In genomic region chr1:150553392-150554085, GRCh38 we compare ENCODE assay signal across 16 cellular contexts. TPM values are rescaled to one million over a fixed set of nuclear protein-coding genes. Genes with fewer than 3 reads are reported as not detected.
DNase-seq lines count a peak whose midpoint lies in the region; ATAC-seq and TF ChIP-seq lines count a peak whose summit lies in the region.
"Had no signal": no experiment of that assay in that cellular context is flagged by ENCODE, and none has a peak within 500 bp of the region (broad histone marks: within the 10 kb centered on the region; RNA-seq: fewer than 3 reads in every experiment).

No MANE protein-coding gene starts in this region.

- no peak overlapping the region for H2BK15ac ChIP-seq in neuronal stem cell (ENCODE audit: low read length)

- no peak overlapping the region for H2BK120ac ChIP-seq in neuronal stem cell (ENCODE audit: low read depth, low read length)

- H3K27ac Mint-ChIP-seq in activated CD8-positive, alpha-beta memory T cell treated with anti-CD3 and anti-CD28 coated beads, Interleukin-2, amount 10 ng/mL, durations not matched to agents 7 days and 5 days = no peak overlapping the region
- H3K27ac Mint-ChIP-seq: activated CD4-positive, alpha-beta memory T cell treated with anti-CD3 and anti-CD28 coated beads for 36 hours; activated T-helper 1 cell treated with anti-CD3 and anti-CD28 coated beads, Interleukin-12 subunit alpha, Interleukin-12 subunit beta, Interleukin-2, Interleukin-4 antibody, amounts not matched to agents 30 ng/mL and 10 ng/mL and 1 ng/mL, durations not matched to agents 14 hours and 24 hours and 36 hours had no signal

- H3K4me3 ChIP-seq in coronary artery (peak overlapping the region; percentile 31), neuronal stem cell (ENCODE audit: low read length in 2 of 2) (no peak overlapping the region), upper lobe of left lung (no peak overlapping the region)
- H3K4me3 ChIP-seq: SJSA1 had no signal

- peaks cover 21% of the 10 kb centered on the region for H3K27me3 Mint-ChIP-seq in activated CD8-positive, alpha-beta memory T cell treated with anti-CD3 and anti-CD28 coated beads, Interleukin-2, amount 10 ng/mL, durations not matched to agents 7 days and 5 days

- peak overlapping the region; percentile 55 for H3K18ac ChIP-seq in neuronal stem cell (ENCODE audit: low read length)

- WGBS in neuronal stem cell (ENCODE audit: extremely low coverage in 2 of 2, insufficient read length in 2 of 2, insufficient replicate concordance in 1 of 2), 2 donors = no CpG with 5 or more reads among the region's 23 CpGs
- 87 to 94% methylated on average over 13 to 21 of the region's 23 CpGs for WGBS in upper lobe of left lung, 2 donors

- no peak overlapping the region for H2BK12ac ChIP-seq in neuronal stem cell (ENCODE audit: low read length)

- peak; percentile 39 for DNase-seq in activated CD8-positive, alpha-beta memory T cell treated with anti-CD3 and anti-CD28 coated beads, Interleukin-2, amount 10 ng/mL, durations not matched to agents 7 days and 5 days
- DNase-seq in activated CD8-positive, alpha-beta memory T cell treated with anti-CD3 and anti-CD28 coated beads for 24 hours = no peak
- DNase-seq in coronary artery (ENCODE audit: low spot score) = peak; percentile 76
- DNase-seq in neuronal stem cell (ENCODE audit: low spot score) = no peak
- DNase-seq in upper lobe of left lung = no peak
- no peak for DNase-seq in activated CD4-positive, CD25-positive, alpha-beta regulatory T cell (lab: John Stamatoyannopoulos, UW)
- DNase-seq: 8988T; activated CD4-positive, alpha-beta memory T cell treated with anti-CD3 and anti-CD28 coated beads for 36 hours; anterior cingulate cortex; midbrain; NCI-H1048 had no signal

- H3K4me2 ChIP-seq in neuronal stem cell (ENCODE audit: insufficient read depth, low read length, poor library complexity, severe bottlenecking) = no peak overlapping the region

- H3K36me3 ChIP-seq in neuronal stem cell (replicated peaks in 1 of 2; ENCODE audit: control insufficient read depth in 2 of 2, insufficient read depth in 2 of 2, low read length in 2 of 2) (peaks cover 3 to 4% of the 10 kb centered on the region in 2 donors), upper lobe of left lung (peaks cover 0 to 44% (median 17%) of the 10 kb centered on the region in 4 donors)
- H3K36me3 ChIP-seq: SJSA1 had no signal

- H3K79me1 ChIP-seq in neuronal stem cell (ENCODE audit: low read depth, low read length) = peaks cover 5% of the 10 kb centered on the region

- ATAC-seq in activated CD8-positive, alpha-beta memory T cell treated with anti-CD3 and anti-CD28 coated beads, Interleukin-2, amount 10 ng/mL, durations not matched to agents 7 days and 5 days = no peak
- ATAC-seq in upper lobe of left lung (ENCODE audit: low FRiP score in 2 of 2) (no peak), HG02852 (IDR thresholded peaks at IDR 0.05; ENCODE audit: unreplicated experiment) (no peak), GM19395 (IDR thresholded peaks at IDR 0.05; ENCODE audit: unreplicated experiment) (no peak)

- H3K14ac ChIP-seq in neuronal stem cell (ENCODE audit: low read length) = no peak overlapping the region

- CTCF ChIA-PET in activated CD8-positive, alpha-beta memory T cell treated with anti-CD3 and anti-CD28 coated beads, Interleukin-2, amount 10 ng/mL, durations not matched to agents 7 days and 5 days (lab: Charles Lee) = interaction anchor here (1.0 kb wide), 1 partner anchor 62 kb away, joined by 3 read pairs; no protein-coding TSS in a partner anchor

- H3K4me1 ChIP-seq in neuronal stem cell (ENCODE audit: control insufficient read depth in 2 of 2, insufficient read depth in 1 of 2, low read depth in 1 of 2, low read length in 2 of 2) = peaks cover 12 to 16% of the 10 kb centered on the region in 2 donors
- H3K4me1 ChIP-seq in upper lobe of left lung = peaks cover 47 to 62% (median 54%) of the 10 kb centered on the region in 4 donors

- H3K9ac ChIP-seq in neuronal stem cell (ENCODE audit: low read depth, low read length, poor library complexity) = no peak overlapping the region

- H3K27ac ChIP-seq in coronary artery = peak overlapping the region in 1 of 2 donors; percentile 99
- H3K27ac ChIP-seq in neuronal stem cell (replicated peaks; ENCODE audit: low read length) = no peak overlapping the region
- H3K27ac ChIP-seq in upper lobe of left lung = peak overlapping the region; percentile 73 to 91 (median 88)
- H3K27ac ChIP-seq: SJSA1 had no signal

- peaks cover 22% of the 10 kb centered on the region for H3K4me1 Mint-ChIP-seq in activated CD8-positive, alpha-beta memory T cell treated with anti-CD3 and anti-CD28 coated beads, Interleukin-2, amount 10 ng/mL, durations not matched to agents 7 days and 5 days

- no peak for TF ChIP-seq POLR2A in upper lobe of left lung (IDR thresholded peaks at IDR 0.05)

- H3K4me3 Mint-ChIP-seq in activated CD8-positive, alpha-beta memory T cell treated with anti-CD3 and anti-CD28 coated beads, Interleukin-2, amount 10 ng/mL, durations not matched to agents 7 days and 5 days = no peak overlapping the region
- H3K4me3 Mint-ChIP-seq: activated CD4-positive, alpha-beta memory T cell treated with anti-CD3 and anti-CD28 coated beads for 36 hours; activated T-helper 1 cell treated with anti-CD3 and anti-CD28 coated beads, Interleukin-12 subunit alpha, Interleukin-12 subunit beta, Interleukin-2, Interleukin-4 antibody, amounts not matched to agents 30 ng/mL and 10 ng/mL and 1 ng/mL, durations not matched to agents 14 hours and 24 hours and 36 hours; CD4-positive, alpha-beta memory T cell had no signal

- no peak for TF ChIP-seq CTCF in coronary artery (IDR thresholded peaks at IDR 0.05)
- no peak for TF ChIP-seq CTCF in upper lobe of left lung (IDR thresholded peaks at IDR 0.05)

- H3K4ac ChIP-seq in neuronal stem cell (ENCODE audit: low read length) = no peak overlapping the region

- H4K91ac ChIP-seq in neuronal stem cell (ENCODE audit: low read depth, low read length, poor library complexity) = no peak overlapping the region

- no peak overlapping the region for H4K8ac ChIP-seq in neuronal stem cell (ENCODE audit: low read depth, low read length)

- H2AK5ac ChIP-seq in neuronal stem cell (ENCODE audit: low read depth, low read length) = peak overlapping the region; percentile 46

- H3K9me3 Mint-ChIP-seq in activated CD8-positive, alpha-beta memory T cell treated with anti-CD3 and anti-CD28 coated beads, Interleukin-2, amount 10 ng/mL, durations not matched to agents 7 days and 5 days (ENCODE audit: low read depth) = no peaks in the 10 kb centered on the region
- H3K9me3 Mint-ChIP-seq: activated CD4-positive, alpha-beta memory T cell treated with anti-CD3 and anti-CD28 coated beads for 36 hours; activated T-helper 1 cell treated with anti-CD3 and anti-CD28 coated beads, Interleukin-12 subunit alpha, Interleukin-12 subunit beta, Interleukin-2, Interleukin-4 antibody, amounts not matched to agents 30 ng/mL and 10 ng/mL and 1 ng/mL, durations not matched to agents 14 hours and 24 hours and 36 hours; CD4-positive, alpha-beta memory T cell had no signal

- H3K9me3 ChIP-seq in neuronal stem cell (replicated peaks in 1 of 2; ENCODE audit: control insufficient read depth in 2 of 2, insufficient read depth in 1 of 2, low read depth in 1 of 2, low read length in 2 of 2) (peaks cover 0 to 2% of the 10 kb centered on the region in 2 donors), upper lobe of left lung (no peaks in the 10 kb centered on the region)
- H3K9me3 ChIP-seq: SJSA1 had no signal

- peaks cover 0 to 15% (median 0%) of the 10 kb centered on the region in 3 experiments for H3K27me3 ChIP-seq in neuronal stem cell (ENCODE audit: control insufficient read depth in 3 of 3, insufficient read depth in 3 of 3, low read depth in 1 of 3, low read length in 3 of 3)
- no peaks in the 10 kb centered on the region for H3K27me3 ChIP-seq in upper lobe of left lung
- H3K27me3 ChIP-seq: SJSA1 had no signal

- H2AFZ ChIP-seq in neuronal stem cell (ENCODE audit: low read length) = no peak overlapping the region

- H2BK5ac ChIP-seq in neuronal stem cell (ENCODE audit: low read length) = no peak overlapping the region

- H3K23ac ChIP-seq in neuronal stem cell (ENCODE audit: low read depth, low read length, poor library complexity) = peak overlapping the region; percentile 43

- TF ChIP-seq EP300 in upper lobe of left lung (IDR thresholded peaks at IDR 0.05) = no peak

- no peaks in the 10 kb centered on the region for H3K36me3 Mint-ChIP-seq in activated CD8-positive, alpha-beta memory T cell treated with anti-CD3 and anti-CD28 coated beads, Interleukin-2, amount 10 ng/mL, durations not matched to agents 7 days and 5 days
- H3K36me3 Mint-ChIP-seq: activated CD4-positive, alpha-beta memory T cell treated with anti-CD3 and anti-CD28 coated beads for 36 hours had no signal

RNA-seq across cellular contexts. Expression of gene ADAMTSL4, which starts 4.3 kb away (rescaled TPM):
- under 1 TPM; 0.18 to 0.35 TPM for total RNA-seq in activated CD8-positive, alpha-beta memory T cell treated with anti-CD3 and anti-CD28 coated beads, Interleukin-2, amount 10 ng/mL, durations not matched to agents 7 days and 5 days
- polyA plus RNA-seq in neuronal stem cell (2013, experiment 1 of 2) = 0.14 TPM
- 0.17 TPM for polyA plus RNA-seq in neuronal stem cell (2013, experiment 2 of 2)
- total RNA-seq in upper lobe of left lung = 100 to 1,000 TPM in 4 of 6 donors, 10 to 100 TPM in 2; 40.3 to 169 (median 139) TPM

RNA-seq across cellular contexts. Expression of gene MCL1, which starts 25.9 kb away (rescaled TPM):
- 100 to 1,000 TPM; 373 to 408 TPM for total RNA-seq in activated CD8-positive, alpha-beta memory T cell treated with anti-CD3 and anti-CD28 coated beads, Interleukin-2, amount 10 ng/mL, durations not matched to agents 7 days and 5 days
- 117 TPM for polyA plus RNA-seq in neuronal stem cell (2013, experiment 1 of 2)
- polyA plus RNA-seq in neuronal stem cell (2013, experiment 2 of 2) = 117 TPM
- 100 to 1,000 TPM; 188 to 580 (median 425) TPM for total RNA-seq in upper lobe of left lung

RNA-seq across cellular contexts. Expression of gene FALEC, which starts 38.0 kb away (rescaled TPM):
- under 1 TPM in 1 of 2 experiments, not detected in 1; 0.59 TPM for total RNA-seq in activated CD8-positive, alpha-beta memory T cell treated with anti-CD3 and anti-CD28 coated beads, Interleukin-2, amount 10 ng/mL, durations not matched to agents 7 days and 5 days
- polyA plus RNA-seq in neuronal stem cell (2013, experiment 1 of 2) = 0.67 TPM
- polyA plus RNA-seq in neuronal stem cell (2013, experiment 2 of 2) = 1.1 TPM
- total RNA-seq in upper lobe of left lung = 1 to 10 TPM in 1 of 6 donors, not detected in 5; 4.2 TPM
- total RNA-seq: activated CD4-positive, alpha-beta memory T cell treated with anti-CD3 and anti-CD28 coated beads for 36 hours; activated T-helper 1 cell treated with anti-CD3 and anti-CD28 coated beads, Interleukin-12 subunit alpha, Interleukin-12 subunit beta, Interleukin-2, Interleukin-4 antibody, amounts not matched to agents 30 ng/mL and 10 ng/mL and 1 ng/mL, durations not matched to agents 14 hours and 24 hours and 36 hours; SJSA1 had no signal

RNA-seq across cellular contexts. Expression of gene ECM1, which starts 45.6 kb away (rescaled TPM):
- total RNA-seq in activated CD8-positive, alpha-beta memory T cell treated with anti-CD3 and anti-CD28 coated beads, Interleukin-2, amount 10 ng/mL, durations not matched to agents 7 days and 5 days = 1 to 10 TPM; 1.0 to 1.3 TPM
- polyA plus RNA-seq in neuronal stem cell (2013, experiment 1 of 2) = 0.91 TPM
- polyA plus RNA-seq in neuronal stem cell (2013, experiment 2 of 2) = 0.91 TPM
- 10 to 100 TPM in 3 of 6 donors, 1 to 10 TPM in 3; 2.2 to 21.1 (median 14.4) TPM for total RNA-seq in upper lobe of left lung
- polyA plus RNA-seq: CD4-positive, alpha-beta memory T cell had no signal

Comparison
In these comparisons a context has a peak if more than half of its experiments do, and no peak if none do; other contexts are left out.
1. DNase-seq: peak in activated CD8-positive, alpha-beta memory T cell treated with anti-CD3 and anti-CD28 coated beads, Interleukin-2, amount 10 ng/mL, durations not matched to agents 7 days and 5 days (single experiment) and coronary artery (single experiment); none in activated CD8-positive, alpha-beta memory T cell treated with anti-CD3 and anti-CD28 coated beads for 24 hours (single experiment), neuronal stem cell (single experiment), upper lobe of left lung (0 of 2) and activated CD4-positive, CD25-positive, alpha-beta regulatory T cell (0 of 4).
2. RNA of gene ADAMTSL4, which starts 4.3 kb away (total RNA-seq): 40.3 to 169 TPM in upper lobe of left lung; 0.18 to 0.35 TPM in activated CD8-positive, alpha-beta memory T cell treated with anti-CD3 and anti-CD28 coated beads, Interleukin-2, amount 10 ng/mL, durations not matched to agents 7 days and 5 days; every median in the first group is over 10 times any median in the second.